In genomic region chr19:28519218-28519779, GRCh38 we compare ENCODE assay signal across 20 cellular contexts.
"Had no signal": no experiment of that assay in that cellular context is flagged by ENCODE, and none has a peak within 500 bp of the region (broad histone marks: within the 10 kb centered on the region; RNA-seq: fewer than 3 reads in every experiment).

No MANE protein-coding gene starts in this region.

- H3K4me1 ChIP-seq: breast epithelium had no signal

- DNase-seq: activated B cell treated with CpG ODN at 0.5 μM for 24 hours; activated CD4-positive, alpha-beta T cell treated with anti-CD3 and anti-CD28 coated beads for 1 hour; activated CD4-positive, alpha-beta T cell treated with anti-CD3 and anti-CD28 coated beads, Interleukin-2, amount 10 ng/mL, durations not matched to agents 24 days and 14 days; activated CD4-positive, alpha-beta T cell treated with anti-CD3 and anti-CD28 coated beads, Interleukin-2, amount 50 U/mL, for 48 hours; activated CD8-positive, alpha-beta memory T cell treated with anti-CD3 and anti-CD28 coated beads, Interleukin-2, amount 10 ng/mL, durations not matched to agents 7 days and 5 days; activated effector memory CD4-positive, alpha-beta T cell treated with Interleukin-2 at 50 U/mL for 16 hours; activated naive CD4-positive, alpha-beta T cell; activated T-cell treated with anti-CD3 and anti-CD28 coated beads, Interleukin-2, amount 50 U/mL, for 24 hours; aorta; caudate nucleus; Karpas-422; MM.1S; NCI-H1436; NCI-H1694 treated with DMSO at 0.1 percent for 48 hours; NCI-H510A treated with DMSO at 0.1 percent for 48 hours; SIG-M5; T-helper 1 cell had no signal

- H3K27ac ChIP-seq: breast epithelium had no signal

- H3K27me3 ChIP-seq: breast epithelium had no signal

- H3K9me3 ChIP-seq: breast epithelium had no signal

- H3K36me3 Mint-ChIP-seq: activated CD8-positive, alpha-beta memory T cell treated with anti-CD3 and anti-CD28 coated beads, Interleukin-2, amount 10 ng/mL, durations not matched to agents 7 days and 5 days; activated naive CD4-positive, alpha-beta T cell treated with anti-CD3 and anti-CD28 coated beads, Interleukin-2, amount 50 U/mL, for 24 hours had no signal

- H3K9me3 Mint-ChIP-seq: activated naive CD4-positive, alpha-beta T cell treated with anti-CD3 and anti-CD28 coated beads, Interleukin-2, amount 50 U/mL, for 24 hours; activated T-cell treated with anti-CD3 and anti-CD28 coated beads, Interleukin-2, amount 50 U/mL, for 24 hours had no signal

- H3K4me3 ChIP-seq: breast epithelium had no signal

- H3K4me1 Mint-ChIP-seq: activated B cell treated with CpG ODN at 0.5 μM for 24 hours; activated CD4-positive, alpha-beta T cell treated with anti-CD3 and anti-CD28 coated beads, Interleukin-2, amount 10 ng/mL, durations not matched to agents 24 days and 14 days; activated CD8-positive, alpha-beta memory T cell treated with anti-CD3 and anti-CD28 coated beads, Interleukin-2, amount 10 ng/mL, durations not matched to agents 7 days and 5 days; activated naive CD4-positive, alpha-beta T cell treated with anti-CD3 and anti-CD28 coated beads, Interleukin-2, amount 50 U/mL, for 24 hours had no signal

- H3K27ac Mint-ChIP-seq: activated B cell treated with CpG ODN at 0.5 μM for 24 hours; activated CD4-positive, alpha-beta T cell treated with anti-CD3 and anti-CD28 coated beads, Interleukin-2, amount 10 ng/mL, durations not matched to agents 24 days and 14 days; activated CD8-positive, alpha-beta memory T cell treated with anti-CD3 and anti-CD28 coated beads, Interleukin-2, amount 10 ng/mL, durations not matched to agents 7 days and 5 days; activated naive CD4-positive, alpha-beta T cell treated with anti-CD3 and anti-CD28 coated beads, Interleukin-2, amount 50 U/mL, for 24 hours; activated T-cell treated with anti-CD3 and anti-CD28 coated beads, Interleukin-2, amount 50 U/mL, for 24 hours; activated T-helper 1 cell treated with anti-CD3 and anti-CD28 coated beads, Interleukin-12 subunit alpha, Interleukin-12 subunit beta, Interleukin-2, Interleukin-4 antibody, amounts not matched to agents 30 ng/mL and 10 ng/mL and 1 ng/mL, durations not matched to agents 14 hours and 24 hours and 36 hours had no signal

- H3K36me3 ChIP-seq: breast epithelium had no signal

- H3K27me3 Mint-ChIP-seq: activated B cell treated with CpG ODN at 0.5 μM for 24 hours; activated CD4-positive, alpha-beta T cell treated with anti-CD3 and anti-CD28 coated beads, Interleukin-2, amount 10 ng/mL, durations not matched to agents 24 days and 14 days; activated CD8-positive, alpha-beta memory T cell treated with anti-CD3 and anti-CD28 coated beads, Interleukin-2, amount 10 ng/mL, durations not matched to agents 7 days and 5 days; activated naive CD4-positive, alpha-beta T cell treated with anti-CD3 and anti-CD28 coated beads, Interleukin-2, amount 50 U/mL, for 24 hours; activated T-cell treated with anti-CD3 and anti-CD28 coated beads, Interleukin-2, amount 50 U/mL, for 24 hours had no signal

- H3K4me3 Mint-ChIP-seq: activated B cell treated with CpG ODN at 0.5 μM for 24 hours; activated CD4-positive, alpha-beta T cell treated with anti-CD3 and anti-CD28 coated beads, Interleukin-2, amount 10 ng/mL, durations not matched to agents 24 days and 14 days; activated CD8-positive, alpha-beta memory T cell treated with anti-CD3 and anti-CD28 coated beads, Interleukin-2, amount 10 ng/mL, durations not matched to agents 7 days and 5 days; activated naive CD4-positive, alpha-beta T cell treated with anti-CD3 and anti-CD28 coated beads, Interleukin-2, amount 50 U/mL, for 24 hours; activated T-cell treated with anti-CD3 and anti-CD28 coated beads, Interleukin-2, amount 50 U/mL, for 24 hours; activated T-helper 1 cell treated with anti-CD3 and anti-CD28 coated beads, Interleukin-12 subunit alpha, Interleukin-12 subunit beta, Interleukin-2, Interleukin-4 antibody, amounts not matched to agents 30 ng/mL and 10 ng/mL and 1 ng/mL, durations not matched to agents 14 hours and 24 hours and 36 hours had no signal
